ENCODE assay signal across 1 cellular context in genomic region chr14:23285530-23286019, GRCh38.
A peak's percentile ranks its signal among the peaks of the same experiment; 100 is the strongest.
TF ChIP-seq lines count a peak whose summit lies in the region.

No MANE protein-coding gene starts in this region.

TF ChIP-seq in HepG2, 621 proteins besides CTCF, POLR2A, EP300 and RAD21 (continued from another document and continues in another):
- no peak; the same call in 1 of the 2 replicates for TF ChIP-seq ZBED4 (CRISPR knock-in tag; IDR thresholded peaks at IDR 0.05; ENCODE audit: borderline replicate concordance)
- TF ChIP-seq ZMYM3 (CRISPR knock-in tag; IDR thresholded peaks at IDR 0.05): no peak; the same call in 1 of the 2 replicates
- TF ChIP-seq MED8 (CRISPR knock-in tag; IDR thresholded peaks at IDR 0.05; ENCODE audit: insufficient replicate concordance): no peak
- no peak for TF ChIP-seq STAT5B (CRISPR knock-in tag; IDR thresholded peaks at IDR 0.05)
- TF ChIP-seq ZNF792 (CRISPR knock-in tag; IDR thresholded peaks at IDR 0.05): no peak
- no peak; the same call in 1 of the 2 replicates for TF ChIP-seq ZMAT3 (CRISPR knock-in tag; conservative IDR thresholded peaks at IDR 0.05)
- TF ChIP-seq HDAC6 (IDR thresholded peaks at IDR 0.05; ENCODE audit: low read depth, low read length): no peak
- no peak for TF ChIP-seq HOXA9 (CRISPR knock-in tag; IDR thresholded peaks at IDR 0.05; ENCODE audit: borderline replicate concordance)
- TF ChIP-seq NFATC3 (CRISPR knock-in tag; IDR thresholded peaks at IDR 0.05): no peak
- TF ChIP-seq SNAPC2 (CRISPR knock-in tag; IDR thresholded peaks at IDR 0.05): 0 out of 2 replicates have a peak, but pooled peaks have one; percentile 7
- TF ChIP-seq TOE1 (CRISPR knock-in tag; IDR thresholded peaks at IDR 0.05): no peak
- no peak for TF ChIP-seq DPF2 (CRISPR knock-in tag; IDR thresholded peaks at IDR 0.05; ENCODE audit: borderline replicate concordance, low read depth)
- TF ChIP-seq ATF4 (CRISPR knock-in tag; IDR thresholded peaks at IDR 0.05): peak in 1 of 2 experiments; percentile 38; a peak in 1 of 4 replicates
- no peak for TF ChIP-seq HNF1A (IDR thresholded peaks at IDR 0.05; ENCODE audit: low read depth)
- no peak for TF ChIP-seq HNF1A (CRISPR knock-in tag; IDR thresholded peaks at IDR 0.05; ENCODE audit: borderline replicate concordance)
- TF ChIP-seq ZSCAN25 (CRISPR knock-in tag; IDR thresholded peaks at IDR 0.05): no peak
- TF ChIP-seq RBM39 (IDR thresholded peaks at IDR 0.05; ENCODE audit: low read depth, low read length, poor library complexity, severe bottlenecking): no peak
- TF ChIP-seq E2F2 (CRISPR knock-in tag; IDR thresholded peaks at IDR 0.05; ENCODE audit: borderline replicate concordance): no peak
- TF ChIP-seq TFDP2 (CRISPR knock-in tag; IDR thresholded peaks at IDR 0.05): no peak
- peak; percentile 88; the same call in 1 of the 2 replicates for TF ChIP-seq SMYD3 (CRISPR knock-in tag; IDR thresholded peaks at IDR 0.05)
- TF ChIP-seq ATM (IDR thresholded peaks at IDR 0.05; ENCODE audit: borderline replicate concordance): no peak
- no peak for TF ChIP-seq NKX3-1 (CRISPR knock-in tag; IDR thresholded peaks at IDR 0.05)
- 0 out of 2 replicates have a peak, but pooled peaks have one; percentile 13 for TF ChIP-seq TARDBP (CRISPR knock-in tag; IDR thresholded peaks at IDR 0.05)
- no peak for TF ChIP-seq ZNF142 (CRISPR knock-in tag; IDR thresholded peaks at IDR 0.05)
- no peak; the same call in 1 of the 2 replicates for TF ChIP-seq REXO4 (CRISPR knock-in tag; IDR thresholded peaks at IDR 0.05; ENCODE audit: borderline replicate concordance)
- TF ChIP-seq HMGA1 (CRISPR knock-in tag; conservative IDR thresholded peaks at IDR 0.05): no peak
- TF ChIP-seq ZBTB10 (CRISPR knock-in tag; IDR thresholded peaks at IDR 0.05; ENCODE audit: borderline replicate concordance): no peak
- 0 out of 2 replicates have a peak, but pooled peaks have one; percentile 5 for TF ChIP-seq ZNF563 (CRISPR knock-in tag; IDR thresholded peaks at IDR 0.05)
- TF ChIP-seq ZNF572 (CRISPR knock-in tag; IDR thresholded peaks at IDR 0.05): peak; percentile 99
- no peak for TF ChIP-seq ZNF253 (CRISPR knock-in tag; IDR thresholded peaks at IDR 0.05; ENCODE audit: borderline replicate concordance)
- no peak for TF ChIP-seq ZNF562 (CRISPR knock-in tag; IDR thresholded peaks at IDR 0.05; ENCODE audit: borderline replicate concordance)
- no peak for TF ChIP-seq ARNT2 (CRISPR knock-in tag; IDR thresholded peaks at IDR 0.05; ENCODE audit: low read depth)
- no peak for TF ChIP-seq HMG20A (CRISPR knock-in tag; IDR thresholded peaks at IDR 0.05; ENCODE audit: borderline replicate concordance)
- no peak for TF ChIP-seq SAP130 (CRISPR knock-in tag; IDR thresholded peaks at IDR 0.05; ENCODE audit: low read depth)
- TF ChIP-seq ZC3H13 (CRISPR knock-in tag; IDR thresholded peaks at IDR 0.05): 0 out of 2 replicates have a peak, but pooled peaks have one; percentile 24
- no peak for TF ChIP-seq EHMT2 (IDR thresholded peaks at IDR 0.05; ENCODE audit: borderline replicate concordance, low read depth, low read length)
- TF ChIP-seq FOXK1 (CRISPR knock-in tag; IDR thresholded peaks at IDR 0.05; ENCODE audit: borderline replicate concordance, low read depth): no peak
- TF ChIP-seq ZNF138 (CRISPR knock-in tag; IDR thresholded peaks at IDR 0.05; ENCODE audit: low read depth): 0 out of 2 replicates have a peak, but pooled peaks have one; percentile 37
- no peak for TF ChIP-seq MTF2 (CRISPR knock-in tag; IDR thresholded peaks at IDR 0.05; ENCODE audit: borderline replicate concordance)
- no peak for TF ChIP-seq JARID2 (CRISPR knock-in tag; IDR thresholded peaks at IDR 0.05; ENCODE audit: insufficient replicate concordance)
- no peak for TF ChIP-seq SP1 (IDR thresholded peaks at IDR 0.05)
- TF ChIP-seq SP1 (CRISPR knock-in tag; IDR thresholded peaks at IDR 0.05): no peak
- TF ChIP-seq ATF5 (CRISPR knock-in tag; IDR thresholded peaks at IDR 0.05; ENCODE audit: low read depth): no peak
